In the genomic region with DNA sequence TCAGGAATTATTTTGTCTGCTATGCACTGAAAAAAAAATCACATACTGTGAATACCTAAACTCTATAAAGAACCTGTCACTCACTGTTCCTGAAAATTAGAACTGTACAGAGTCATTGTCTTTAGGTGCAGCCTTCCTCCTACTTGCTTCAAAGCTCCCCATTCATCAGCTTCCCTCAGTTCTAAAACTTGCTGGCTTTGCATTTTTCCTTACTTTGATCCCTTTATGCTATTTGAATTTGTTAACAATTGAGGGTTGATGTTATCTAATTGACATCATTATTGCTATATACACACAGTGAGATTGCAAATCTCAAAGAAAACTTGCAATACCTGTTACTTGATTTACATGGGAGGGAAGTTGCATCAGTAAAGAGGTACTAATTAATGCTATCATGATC, we compare ENCODE assay signal across 33 cellular contexts. TPM values are rescaled to one million over a fixed set of nuclear protein-coding genes. Genes with fewer than 3 reads are reported as not detected.
"Had no signal": no experiment of that assay in that cellular context is flagged by ENCODE, and none has a peak within 500 bp of the region (broad histone marks: within the 10 kb centered on the region; RNA-seq: fewer than 3 reads in every experiment).

No MANE protein-coding gene starts in this region.

- H3K4me3 ChIP-seq: coronary artery, dorsolateral prefrontal cortex, esophagus squamous epithelium, gastrocnemius medialis, heart right ventricle, left lung, lower lobe of right lung, mucosa of descending colon had no signal

- H3K27ac ChIP-seq: coronary artery, dorsolateral prefrontal cortex, epithelial cell of prostate, esophagus squamous epithelium, gastrocnemius medialis, heart right ventricle, left lung, lower lobe of right lung had no signal

- DNase-seq: dermis blood vessel endothelial cell; dorsolateral prefrontal cortex; effector CD8-positive, alpha-beta T cell; effector memory CD8-positive, alpha-beta T cell; endodermal cell; erythroblast; esophagus squamous epithelium; foreskin fibroblast; foreskin melanocyte; gastrocnemius medialis; glutamatergic neuron; head of caudate nucleus; heart right ventricle; hippocampal formation; islet precursor cell; kidney; left cardiac atrium; left lung; left ventricle myocardium superior; lower lobe of right lung; mesenchymal stem cell; mucosa of descending colon; naive B cell had no signal

- H3K4me1 Mint-ChIP-seq: endodermal cell, naive B cell had no signal

- H3K27me3 Mint-ChIP-seq: effector memory CD8-positive, alpha-beta T cell had no signal

- H3K36me3 ChIP-seq: esophagus squamous epithelium, gastrocnemius medialis, heart right ventricle, left lung, lower lobe of right lung had no signal

- H3K36me3 Mint-ChIP-seq: mesothelial cell of epicardium, naive B cell had no signal

- H3K9me3 ChIP-seq: esophagus squamous epithelium, gastrocnemius medialis, heart right ventricle, left lung, lower lobe of right lung, mucosa of descending colon had no signal

- H3K27ac Mint-ChIP-seq: effector memory CD8-positive, alpha-beta T cell; endodermal cell; mesothelial cell of epicardium; naive B cell had no signal

- H3K4me1 ChIP-seq: esophagus squamous epithelium, gastrocnemius medialis, heart right ventricle, left lung, lower lobe of right lung had no signal

- H3K4me3 Mint-ChIP-seq: effector memory CD8-positive, alpha-beta T cell; endodermal cell; mesothelial cell of epicardium; naive B cell had no signal

- H3K27me3 ChIP-seq: dorsolateral prefrontal cortex, esophagus squamous epithelium, gastrocnemius medialis, left lung had no signal

- ATAC-seq: effector memory CD8-positive, alpha-beta T cell; esophagus mucosa; gastrocnemius medialis; heart right ventricle; left cardiac atrium; left lung; left ventricle myocardium superior; lower lobe of right lung; mucosa of descending colon had no signal

- FAIRE-seq: colon, endometrium, kidney had no signal

- H3K9me3 Mint-ChIP-seq: endodermal cell had no signal

RNA-seq across cellular contexts. Expression of a gene that starts 48.3 kb away (rescaled TPM):
- total RNA-seq: dermis blood vessel endothelial cell, esophagus mucosa, esophagus squamous epithelium, gastrocnemius medialis, glomerular endothelial cell, heart right ventricle, left cardiac atrium, left ventricle myocardium superior, lung microvascular endothelial cell, mesenteric fat pad, mesothelial cell of epicardium, myocyte had no signal
